ENCODE assay signal across 13 cellular contexts in the genomic region with DNA sequence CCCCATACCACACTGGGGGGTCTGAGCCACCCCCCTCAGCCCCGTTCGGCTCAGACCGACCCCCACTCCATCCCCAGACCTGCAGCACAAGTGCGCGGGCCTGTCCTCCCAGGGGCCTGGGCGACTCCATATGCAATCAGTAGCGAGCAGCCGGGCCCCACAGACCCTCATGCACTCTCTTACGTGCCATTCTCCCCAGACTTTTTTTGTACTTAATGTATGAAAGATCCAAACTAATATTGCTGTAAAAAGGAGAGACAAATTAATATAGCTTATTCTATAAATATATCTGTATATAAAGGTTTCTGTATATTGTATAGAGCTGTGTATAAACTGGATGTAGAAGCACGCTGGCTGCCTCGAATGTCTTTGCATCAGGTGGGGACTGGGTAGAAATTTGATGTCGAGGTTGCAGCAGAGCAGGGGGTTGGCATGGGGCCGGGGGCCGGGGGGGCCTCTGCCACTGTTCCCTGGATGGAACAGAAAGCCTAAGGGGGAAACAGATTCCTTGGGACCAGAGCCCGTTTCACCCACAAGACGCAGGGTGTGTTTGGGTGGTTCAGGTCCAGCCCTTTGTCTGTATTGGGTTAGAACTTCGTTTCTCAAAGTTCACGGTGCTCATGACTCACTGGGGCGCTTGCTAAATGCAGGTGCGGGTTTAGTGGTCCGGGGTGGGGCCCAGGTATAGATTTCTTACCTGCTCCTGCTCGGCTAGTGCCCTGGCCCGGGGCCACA. TPM values are rescaled to one million over a fixed set of nuclear protein-coding genes. Genes with fewer than 3 reads are reported as not detected.
DNase-seq lines count a peak whose midpoint lies in the region; ATAC-seq, FAIRE-seq and TF ChIP-seq lines count a peak whose summit lies in the region.
"Had no signal": no experiment of that assay in that cellular context is flagged by ENCODE, and none has a peak within 500 bp of the region (broad histone marks: within the 10 kb centered on the region; RNA-seq: fewer than 3 reads in every experiment).

No MANE protein-coding gene starts in this region.

- H4K8ac ChIP-seq in IMR-90 (ENCODE audit: low read depth in 2 of 2, low read length in 2 of 2) (no peak overlapping the region), mesendoderm (ENCODE audit: low read depth, low read length) (no peak overlapping the region)

- H3K4me1 Mint-ChIP-seq in CD8-positive, alpha-beta memory T cell = peaks cover under 1 to 7% (median 6%) of the 10 kb centered on the region in 3 donors
- H3K4me1 Mint-ChIP-seq in activated T-helper 2 cell treated with anti-CD3 and anti-CD28 coated beads, Interferon-gamma antibody, Interleukin-2, Interleukin-4, amounts not matched to agents 10 μg/mL and 5 μg/mL and 100 μg/mL, durations not matched to agents 14 hours and 24 hours and 36 hours (ENCODE audit: low read depth) = peaks cover 3% of the 10 kb centered on the region

- ATAC-seq in IMR-90 (ENCODE audit: low read depth) (no peak), HG02884 (IDR thresholded peaks at IDR 0.05; ENCODE audit: unreplicated experiment) (no peak)

- H3K4ac ChIP-seq in IMR-90 (ENCODE audit: low read depth, low read length) = no peak overlapping the region
- no peak overlapping the region for H3K4ac ChIP-seq in mesendoderm (ENCODE audit: low read depth, low read length)

- no peak for TF ChIP-seq CTCF in IMR-90 (conservative IDR thresholded peaks at IDR 0.05; ENCODE audit: low read depth, low read length)

- H3K23ac ChIP-seq in IMR-90 (ENCODE audit: low read depth, low read length) = no peak overlapping the region
- H3K23ac ChIP-seq in mesendoderm (ENCODE audit: low read length) = no peak overlapping the region

- no TSS peak for BruUV-seq in IMR-90 (replicated peaks; lab: Mats Ljungman, UMichigan)

- no peaks in the 10 kb centered on the region for H3K36me3 Mint-ChIP-seq in CD8-positive, alpha-beta memory T cell
- H3K36me3 Mint-ChIP-seq in activated T-helper 2 cell treated with anti-CD3 and anti-CD28 coated beads, Interferon-gamma antibody, Interleukin-2, Interleukin-4, amounts not matched to agents 10 μg/mL and 5 μg/mL and 100 μg/mL, durations not matched to agents 14 hours and 24 hours and 36 hours (ENCODE audit: low read depth) = no peaks in the 10 kb centered on the region

- DNase-seq in IMR-90 (no peak), mesendoderm (no peak), small intestine (peak; percentile 65), D341Med (ENCODE audit: low spot score) (no peak)
- no peak for DNase-seq in CD8-positive, alpha-beta memory T cell
- DNase-seq in activated T-helper 2 cell treated with anti-CD3 and anti-CD28 coated beads, Interferon-gamma antibody, Interleukin-2, Interleukin-4, amounts not matched to agents 10 μg/mL and 5 μg/mL and 100 μg/mL, durations not matched to agents 14 hours and 24 hours and 36 hours (ENCODE audit: low spot score) = no peak
- DNase-seq: DMS79 treated with DMSO at 0.1 percent for 48 hours had no signal

- intact Hi-C loops in IMR-90 (cut with micrococcal nuclease) = loop anchor here (1.0 kb wide), 2 partner anchors 29 to 361 kb away; no protein-coding TSS in a partner anchor
- intact Hi-C loops in activated T-helper 2 cell treated with anti-CD3 and anti-CD28 coated beads, Interferon-gamma antibody, Interleukin-2, Interleukin-4, amounts not matched to agents 10 μg/mL and 5 μg/mL and 100 μg/mL, durations not matched to agents 14 hours and 24 hours and 36 hours (cut with micrococcal nuclease) = no loop called here

- H3K4me3 ChIP-seq in IMR-90 (ENCODE audit: insufficient read depth, low read depth, low read length) (no peak overlapping the region), mesendoderm (ENCODE audit: low read length) (no peak overlapping the region), small intestine (ENCODE audit: low read depth in 1 of 2, low read length in 2 of 2) (no peak overlapping the region)
- H3K4me3 ChIP-seq in CD8-positive, alpha-beta memory T cell (ENCODE audit: low read length) = no peak overlapping the region
- H3K4me3 ChIP-seq: GM23248 had no signal

- no peak overlapping the region for H4K91ac ChIP-seq in IMR-90 (ENCODE audit: insufficient read depth, low read depth, low read length)

- H3K27me3 Mint-ChIP-seq in CD8-positive, alpha-beta memory T cell = peaks cover 9 to 23% of the 10 kb centered on the region in 2 donors
- peaks cover 13% of the 10 kb centered on the region for H3K27me3 Mint-ChIP-seq in activated T-helper 2 cell treated with anti-CD3 and anti-CD28 coated beads, Interferon-gamma antibody, Interleukin-2, Interleukin-4, amounts not matched to agents 10 μg/mL and 5 μg/mL and 100 μg/mL, durations not matched to agents 14 hours and 24 hours and 36 hours (ENCODE audit: low read depth)

- H3K27me3 ChIP-seq in IMR-90 (ENCODE audit: control insufficient read depth, insufficient read depth, low read length) (no peaks in the 10 kb centered on the region; the same call in 1 of the 2 replicates), mesendoderm (ENCODE audit: insufficient read depth, low read length, poor library complexity) (no peaks in the 10 kb centered on the region), small intestine (ENCODE audit: control insufficient read depth in 2 of 2, insufficient read depth in 2 of 2, low read length in 2 of 2) (no peaks in the 10 kb centered on the region)
- H3K27me3 ChIP-seq in CD8-positive, alpha-beta memory T cell (ENCODE audit: insufficient read depth, low read length, poor library complexity, severe bottlenecking) = peaks cover 10% of the 10 kb centered on the region
- H3K27me3 ChIP-seq: BE2C had no signal

- dilution Hi-C loops in IMR-90 (cut with HindIII; ENCODE audit: low sequenced_read_pairs, unreplicated experiment) = no loop called here

- no peak overlapping the region for H2BK20ac ChIP-seq in IMR-90 (ENCODE audit: low read depth, low read length)

- TF ChIP-seq POLR2A in IMR-90 (IDR thresholded peaks at IDR 0.05; ENCODE audit: low read depth, low read length) = no peak

- H3K9me1 ChIP-seq in IMR-90 (ENCODE audit: insufficient read depth, low read length) = no peaks in the 10 kb centered on the region

- H2BK120ac ChIP-seq in IMR-90 (ENCODE audit: low read depth, low read length) (no peak overlapping the region), mesendoderm (ENCODE audit: low read depth, low read length) (no peak overlapping the region)

- CTCF ChIA-PET in IMR-90 (lab: Yijun Ruan, JAX) = interaction anchor here (0.8 to 1.3 kb wide), 5 partner anchors 18 to 361 kb away, joined by 3 to 5 read pairs (median 3); no protein-coding TSS in a partner anchor
- CTCF ChIA-PET in CD8-positive, alpha-beta memory T cell (lab: Charles Lee) = interaction anchor here (1.1 to 3.2 kb wide), 3 partner anchors 11 to 50 kb away, joined by 3 to 8 read pairs (median 3); no protein-coding TSS in a partner anchor

- H2BK5ac ChIP-seq in IMR-90 (ENCODE audit: low read depth, low read length, poor library complexity, severe bottlenecking) = no peak overlapping the region
- H2BK5ac ChIP-seq in mesendoderm (ENCODE audit: low read length) = no peak overlapping the region

- H4K5ac ChIP-seq in IMR-90 (ENCODE audit: low read depth, low read length) (no peak overlapping the region), mesendoderm (ENCODE audit: low read length) (no peak overlapping the region)

- H3K79me2 ChIP-seq in mesendoderm (ENCODE audit: control insufficient read depth, insufficient read depth, low read length) = no peaks in the 10 kb centered on the region

- H3K18ac ChIP-seq in IMR-90 (ENCODE audit: low read depth, low read length) (no peak overlapping the region), mesendoderm (ENCODE audit: low read length) (no peak overlapping the region)

- H3K27ac ChIP-seq in IMR-90 (ENCODE audit: insufficient read depth, low read length) = no peak overlapping the region
- H3K27ac ChIP-seq in angular gyrus (ENCODE audit: low read depth, low read length) = peak overlapping the region; percentile 78
- H3K27ac ChIP-seq in mesendoderm (ENCODE audit: low read depth, low read length) = no peak overlapping the region
- peak overlapping the region in 1 of 2 donors; percentile 23 for H3K27ac ChIP-seq in small intestine (ENCODE audit: low read depth in 1 of 2, low read length in 1 of 2)
- H3K27ac ChIP-seq in CD8-positive, alpha-beta memory T cell (ENCODE audit: low read depth, low read length) = no peak overlapping the region
- H3K27ac ChIP-seq: GM23248 had no signal

- H3K4me1 ChIP-seq in IMR-90 (ENCODE audit: control insufficient read depth, insufficient read depth, low read length) (no peaks in the 10 kb centered on the region; the same call in 1 of the 2 replicates), mesendoderm (ENCODE audit: control insufficient read depth, low read depth, low read length) (peaks cover 7% of the 10 kb centered on the region), small intestine (ENCODE audit: control insufficient read depth in 2 of 2, insufficient read depth in 1 of 2, low read depth in 1 of 2, low read length in 1 of 2) (no peaks in the 10 kb centered on the region)
- peaks cover 2% of the 10 kb centered on the region for H3K4me1 ChIP-seq in CD8-positive, alpha-beta memory T cell (ENCODE audit: insufficient read depth, low read length)
- H3K4me1 ChIP-seq: BE2C had no signal

- in situ Hi-C loops in IMR-90 (cut with MboI; ENCODE audit: low sequenced_read_pairs) = no loop called here

- H3K14ac ChIP-seq in IMR-90 (replicated peaks; ENCODE audit: low read depth, low read length) = no peak overlapping the region

- no peak overlapping the region for H3K4me2 ChIP-seq in IMR-90 (ENCODE audit: low read depth, low read length)
- H3K4me2 ChIP-seq in mesendoderm (ENCODE audit: low read length) = no peak overlapping the region

- H3K36me3 ChIP-seq in IMR-90 (ENCODE audit: control insufficient read depth, insufficient read depth, low read length) = no peaks in the 10 kb centered on the region; the same call in 1 of the 2 replicates
- H3K36me3 ChIP-seq in mesendoderm (ENCODE audit: control insufficient read depth, insufficient read depth, low read length) = no peaks in the 10 kb centered on the region
- H3K36me3 ChIP-seq in small intestine (ENCODE audit: control insufficient read depth in 2 of 2, insufficient read depth in 2 of 2, low read length in 2 of 2) = peaks cover 0 to 4% of the 10 kb centered on the region in 2 donors
- no peaks in the 10 kb centered on the region for H3K36me3 ChIP-seq in CD8-positive, alpha-beta memory T cell (ENCODE audit: insufficient read depth, low read length)
- H3K36me3 ChIP-seq: BE2C had no signal

- H2AFZ ChIP-seq in IMR-90 (replicated peaks; ENCODE audit: low read length, poor library complexity) = peak overlapping the region; percentile 33
- H2AFZ ChIP-seq: GM23248 had no signal

- no peaks in the 10 kb centered on the region for H4K20me1 ChIP-seq in IMR-90 (ENCODE audit: insufficient read depth, low read length)

- TF ChIP-seq RAD21 in IMR-90 (IDR thresholded peaks at IDR 0.05; ENCODE audit: low read length) = no peak

- 87% methylated on average over 3 of the region's 23 CpGs; no CpG with 5 or more reads in 1 of the 2 experiments for WGBS in IMR-90 (ENCODE audit: extremely low coverage in 2 of 2, insufficient read length in 1 of 2), 2 experiments
- WGBS in mesendoderm (ENCODE audit: extremely low coverage, insufficient coverage, low lambda C conversion rate) = no CpG with 5 or more reads among the region's 23 CpGs
- WGBS in small intestine, 3 donors = 52 to 74% (median 67%) methylated on average over 23 of the region's 23 CpGs

- H2AK5ac ChIP-seq in IMR-90 (ENCODE audit: low read depth, low read length) = no peak overlapping the region
- no peak overlapping the region for H2AK5ac ChIP-seq in mesendoderm (ENCODE audit: low read length)

- H3K9ac ChIP-seq in IMR-90 (ENCODE audit: low read depth, low read length) (no peak overlapping the region), mesendoderm (ENCODE audit: low read length) (no peak overlapping the region)
- H3K9ac ChIP-seq: GM23248 had no signal

- no peaks in the 10 kb centered on the region for H3K9me3 Mint-ChIP-seq in CD8-positive, alpha-beta memory T cell
- H3K9me3 Mint-ChIP-seq in activated T-helper 2 cell treated with anti-CD3 and anti-CD28 coated beads, Interferon-gamma antibody, Interleukin-2, Interleukin-4, amounts not matched to agents 10 μg/mL and 5 μg/mL and 100 μg/mL, durations not matched to agents 14 hours and 24 hours and 36 hours = no peaks in the 10 kb centered on the region
- H3K9me3 Mint-ChIP-seq: CD4-positive, alpha-beta T cell had no signal

- no peaks in the 10 kb centered on the region for H3K9me3 ChIP-seq in IMR-90 (ENCODE audit: control insufficient read depth, insufficient read depth, low read length)
- H3K9me3 ChIP-seq in small intestine (ENCODE audit: control insufficient read depth, low read depth) = no peaks in the 10 kb centered on the region
- no peaks in the 10 kb centered on the region for H3K9me3 ChIP-seq in CD8-positive, alpha-beta memory T cell (ENCODE audit: low read length)
- H3K9me3 ChIP-seq: BE2C had no signal

- no peak overlapping the region for H3K27ac Mint-ChIP-seq in CD8-positive, alpha-beta memory T cell
- H3K27ac Mint-ChIP-seq in activated T-helper 2 cell treated with anti-CD3 and anti-CD28 coated beads, Interferon-gamma antibody, Interleukin-2, Interleukin-4, amounts not matched to agents 10 μg/mL and 5 μg/mL and 100 μg/mL, durations not matched to agents 14 hours and 24 hours and 36 hours = no peak overlapping the region
- H3K27ac Mint-ChIP-seq: CD4-positive, alpha-beta T cell had no signal

- no peak overlapping the region for H2AK9ac ChIP-seq in IMR-90 (replicated peaks; ENCODE audit: low read depth, low read length, poor library complexity)

- H3K56ac ChIP-seq in IMR-90 (ENCODE audit: extremely low read depth, insufficient read depth, low read length) (no peak overlapping the region), mesendoderm (ENCODE audit: low read length) (peak overlapping the region; percentile 7)

- POLR2A ChIA-PET in IMR-90 (lab: Charles Lee; ENCODE audit: unreplicated experiment) = no interaction called here
- POLR2A ChIA-PET in CD8-positive, alpha-beta memory T cell (lab: Charles Lee) = interaction anchor here (1.2 kb wide), 1 partner anchor 26 kb away, joined by 3 read pairs; no protein-coding TSS in a partner anchor

- no peak overlapping the region for H3K4me3 Mint-ChIP-seq in CD8-positive, alpha-beta memory T cell
- H3K4me3 Mint-ChIP-seq in activated T-helper 2 cell treated with anti-CD3 and anti-CD28 coated beads, Interferon-gamma antibody, Interleukin-2, Interleukin-4, amounts not matched to agents 10 μg/mL and 5 μg/mL and 100 μg/mL, durations not matched to agents 14 hours and 24 hours and 36 hours (ENCODE audit: low read depth) = no peak overlapping the region
- H3K4me3 Mint-ChIP-seq: CD4-positive, alpha-beta T cell had no signal

- H3K79me1 ChIP-seq in IMR-90 (ENCODE audit: low read depth in 1 of 2, low read length in 2 of 2) (no peaks in the 10 kb centered on the region), mesendoderm (ENCODE audit: low read length) (no peaks in the 10 kb centered on the region)

- FAIRE-seq in small intestine (lab: Jason Lieb, UNC) = no peak
- FAIRE-seq: G401.6 had no signal

- no peak overlapping the region for H2BK15ac ChIP-seq in IMR-90 (ENCODE audit: low read depth, low read length)
- no peak overlapping the region for H2BK15ac ChIP-seq in mesendoderm (replicated peaks; ENCODE audit: low read depth)

RNA-seq across cellular contexts. Expression of a gene that starts 5.6 kb away (rescaled TPM):
- 1.6 and 1.7 TPM in 2 replicates for total RNA-seq in IMR-90 (2012; rRNA removed)
- 10.6 and 10.7 TPM in 2 replicates for polyA plus RNA-seq in IMR-90 (2012; rRNA removed)
- 6.1 and 9.3 TPM in 2 replicates for polyA plus RNA-seq in IMR-90 (2012; cell fraction: cytosol; rRNA removed)
- 31.2 and 47.2 TPM in 2 replicates for polyA plus RNA-seq in IMR-90 (2012; cell fraction: nucleus; rRNA removed; ENCODE audit: low replicate concordance)
- polyA plus RNA-seq in mesendoderm (2013, experiment 1 of 2) = 3.0 TPM
- 2.6 TPM for polyA plus RNA-seq in mesendoderm (2013, experiment 2 of 2)
- 10 to 100 TPM; 19.9 to 23.0 (median 21.7) TPM for polyA plus RNA-seq in small intestine
- under 1 TPM; 0.70 to 0.93 TPM for total RNA-seq in CD8-positive, alpha-beta memory T cell
- polyA plus RNA-seq in CD8-positive, alpha-beta memory T cell = 0.63 TPM
- 1.8 and 2.6 TPM in 2 replicates for total RNA-seq in activated T-helper 2 cell treated with anti-CD3 and anti-CD28 coated beads, Interferon-gamma antibody, Interleukin-2, Interleukin-4, amounts not matched to agents 10 μg/mL and 5 μg/mL and 100 μg/mL, durations not matched to agents 14 hours and 24 hours and 36 hours
- total RNA-seq: GM23248 had no signal

RNA-seq across cellular contexts. Expression of a gene that starts 45.6 kb away (rescaled TPM):
- 70.0 and 107 TPM in 2 replicates for total RNA-seq in IMR-90 (2012; rRNA removed)
- polyA plus RNA-seq in IMR-90 (2012; rRNA removed) = 280 and 290 TPM in 2 replicates
- polyA plus RNA-seq in IMR-90 (2012; cell fraction: cytosol; rRNA removed) = 196 and 200 TPM in 2 replicates
- polyA plus RNA-seq in IMR-90 (2012; cell fraction: nucleus; rRNA removed; ENCODE audit: low replicate concordance) = 40.4 and 104 TPM in 2 replicates
- 285 TPM for polyA plus RNA-seq in mesendoderm (2013, experiment 1 of 2)
- polyA plus RNA-seq in mesendoderm (2013, experiment 2 of 2) = 285 TPM
- polyA plus RNA-seq in small intestine = 100 to 1,000 TPM; 116 to 211 (median 174) TPM
- total RNA-seq in CD8-positive, alpha-beta memory T cell = 100 to 1,000 TPM; 148 to 152 TPM
- 258 TPM for polyA plus RNA-seq in CD8-positive, alpha-beta memory T cell
- 187 and 192 TPM in 2 replicates for total RNA-seq in activated T-helper 2 cell treated with anti-CD3 and anti-CD28 coated beads, Interferon-gamma antibody, Interleukin-2, Interleukin-4, amounts not matched to agents 10 μg/mL and 5 μg/mL and 100 μg/mL, durations not matched to agents 14 hours and 24 hours and 36 hours

RNA-seq across cellular contexts. Expression of a gene that starts 45.9 kb away (rescaled TPM):
- 41.9 and 43.9 TPM in 2 replicates for total RNA-seq in IMR-90 (2012; rRNA removed)
- polyA plus RNA-seq in IMR-90 (2012; rRNA removed) (21.3 and 23.0 TPM in 2 replicates), small intestine (10 to 100 TPM in 1 of 3 donors, 1 to 10 TPM in 2; 5.8 to 32.1 (median 7.8) TPM)
- 15.5 and 18.0 TPM in 2 replicates for polyA plus RNA-seq in IMR-90 (2012; cell fraction: cytosol; rRNA removed)
- 6.4 and 7.0 TPM in 2 replicates for polyA plus RNA-seq in IMR-90 (2012; cell fraction: nucleus; rRNA removed; ENCODE audit: low replicate concordance)
- polyA plus RNA-seq in mesendoderm (2013, experiment 1 of 2) = 74.6 TPM
- polyA plus RNA-seq in mesendoderm (2013, experiment 2 of 2) = 75.1 TPM
- 100 to 1,000 TPM; 112 to 121 TPM for total RNA-seq in CD8-positive, alpha-beta memory T cell
- 15.4 TPM for polyA plus RNA-seq in CD8-positive, alpha-beta memory T cell
- 130 and 131 TPM in 2 replicates for total RNA-seq in activated T-helper 2 cell treated with anti-CD3 and anti-CD28 coated beads, Interferon-gamma antibody, Interleukin-2, Interleukin-4, amounts not matched to agents 10 μg/mL and 5 μg/mL and 100 μg/mL, durations not matched to agents 14 hours and 24 hours and 36 hours
